ENCODE assay signal across 8 cellular contexts in the genomic region with DNA sequence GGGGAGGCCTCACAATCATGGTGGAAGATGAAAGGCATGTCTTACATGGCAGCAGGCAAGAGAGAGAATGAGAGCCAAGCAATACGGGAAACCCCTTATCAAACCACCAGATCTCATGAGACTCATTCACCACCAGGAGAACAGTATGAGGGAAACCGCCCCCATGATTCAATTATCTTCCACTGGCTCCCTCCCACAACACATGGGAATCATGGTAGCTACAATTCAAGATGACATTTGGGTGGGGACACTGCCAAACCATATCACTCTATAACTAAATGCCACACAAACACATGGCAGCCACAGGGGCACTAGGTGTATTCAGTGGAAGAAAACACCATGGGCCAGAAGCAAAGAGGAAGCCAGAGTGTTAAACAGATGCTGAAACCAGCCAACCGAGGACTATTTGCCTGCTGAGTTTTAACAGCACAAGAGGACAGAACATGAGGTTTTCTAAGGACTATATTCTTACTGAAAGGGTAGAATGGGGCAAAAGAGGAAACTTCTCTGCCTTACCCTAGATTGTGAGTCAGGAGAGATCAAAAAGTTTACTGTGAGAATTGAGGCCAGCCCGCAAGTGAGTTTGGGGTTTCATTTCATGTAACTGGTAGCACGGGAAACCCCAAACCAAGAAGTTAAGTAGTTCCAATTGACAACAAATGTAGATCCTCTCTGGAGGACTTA. TPM values are rescaled to one million over a fixed set of nuclear protein-coding genes. Genes with fewer than 3 reads are reported as not detected.
DNase-seq lines count a peak whose midpoint lies in the region; ATAC-seq, FAIRE-seq and TF ChIP-seq lines count a peak whose summit lies in the region.

No MANE protein-coding gene starts in this region.

- FAIRE-seq in GM12891 (lab: Jason Lieb, UNC) = peak; percentile 86

- no peak for TF ChIP-seq POLR2A in GM12891 (IDR thresholded peaks at IDR 0.05; ENCODE audit: low read depth, low read length)

- DNase-seq in GM12891 (ENCODE audit: insufficient read length, low spot score) (peak; percentile 16), T follicular helper cell (ENCODE audit: low read depth) (peak; percentile 27), NCI-H524 (lab: John Stamatoyannopoulos, UW) (no peak), amygdala (lab: John Stamatoyannopoulos, UW) (no peak), NCI-H1048 (lab: John Stamatoyannopoulos, UW) (no peak), GM03348 (ENCODE audit: low spot score) (no peak)
- peak; percentile 24 for DNase-seq in effector CD4-positive, alpha-beta T cell

- peak; percentile 92 for ATAC-seq in HG02623 (IDR thresholded peaks at IDR 0.05; ENCODE audit: unreplicated experiment)

TF ChIP-seq in GM12891, 5 proteins besides CTCF, POLR2A, EP300 and RAD21:
- TF ChIP-seq SPI1 (IDR thresholded peaks at IDR 0.05; ENCODE audit: low read depth, low read length) (peak; percentile 64), PAX5 (IDR thresholded peaks at IDR 0.05; ENCODE audit: insufficient read depth, low read length, severe bottlenecking) (peak; percentile 72), TAF1 (IDR thresholded peaks at IDR 0.05; ENCODE audit: low read depth, low read length) (no peak), POLR2AphosphoS5 (IDR thresholded peaks at IDR 0.05; ENCODE audit: low read depth, low read length) (no peak), POU2F2 (IDR thresholded peaks at IDR 0.05; ENCODE audit: low read depth, low read length) (no peak)

RNA-seq across cellular contexts. Expression of gene SIGLEC15, which starts 49.2 kb away (rescaled TPM):
- 0.14 TPM for polyA plus RNA-seq in GM12891 (2012; ENCODE audit: low read depth, missing spikeins)

Comparison
In these comparisons a context has a peak if more than half of its experiments do, and no peak if none do; other contexts are left out.
1. DNase-seq: peak in GM12891 (single experiment), T follicular helper cell (single experiment) and effector CD4-positive, alpha-beta T cell (single experiment); none in NCI-H524 (0 of 2), amygdala (0 of 56), NCI-H1048 (single experiment) and GM03348 (single experiment).